ENCODE assay signal across 8 cellular contexts in genomic region chr3:33440328-33440577, GRCh38. TPM values are rescaled to one million over a fixed set of nuclear protein-coding genes. Genes with fewer than 3 reads are reported as not detected.
DNase-seq lines count a peak whose midpoint lies in the region; ATAC-seq and TF ChIP-seq lines count a peak whose summit lies in the region.

Gene UBP1 (minus strand): TSS chr3:33440405. CDS start chr3:33439848, 557 bp downstream.

- POLR2A ChIA-PET in PC-9 (lab: Charles Lee; ENCODE audit: unreplicated experiment): interaction anchor here (0.5 to 0.7 kb wide), 3 partner anchors 162 to 405 kb away, joined by 4 to 9 read pairs (median 5); no protein-coding TSS in a partner anchor

- peak within 1 kb of the TSS; percentile 88 for H2AFZ ChIP-seq in PC-9

- CTCF ChIA-PET in PC-9 (lab: Charles Lee): interaction anchor here (0.6 to 1.4 kb wide), 3 partner anchors 68 to 366 kb away, joined by 4 to 5 read pairs (median 4); no protein-coding TSS in a partner anchor

- H3K4me1 ChIP-seq in ES-I3 (ENCODE audit: insufficient read depth, low read length) (peaks cover 10% of the 10 kb centered on the region), PC-9 (replicated peaks; ENCODE audit: insufficient read depth) (peaks cover 17% of the 10 kb centered on the region), lung (ENCODE audit: control insufficient read depth in 2 of 2, insufficient read depth in 2 of 2, low read length in 2 of 2) (peaks cover 7 to 9% of the 10 kb centered on the region in 2 donors), thoracic aorta (ENCODE audit: control insufficient read depth in 1 of 2, low read depth in 2 of 2) (peaks cover 19 to 44% of the 10 kb centered on the region in 2 donors)

- DNase-seq in PC-9 (peak in 1 of 2 experiments; percentile 99), choroid plexus epithelial cell (ENCODE audit: low read depth) (no peak), lung (ENCODE audit: low spot score) (no peak), thoracic aorta (ENCODE audit: low spot score) (no peak), OCI-M1 (lab: John Stamatoyannopoulos, UW) (no peak), KG1 (lab: John Stamatoyannopoulos, UW) (no peak)

- no peak for TF ChIP-seq CTCF in PC-9 (conservative IDR thresholded peaks at IDR 0.05)
- TF ChIP-seq CTCF in choroid plexus epithelial cell (conservative IDR thresholded peaks at IDR 0.05; ENCODE audit: low read depth, low read length): no peak
- TF ChIP-seq CTCF in lung (IDR thresholded peaks at IDR 0.05; ENCODE audit: control extremely low read depth, extremely low read depth): no peak
- TF ChIP-seq CTCF in thoracic aorta (IDR thresholded peaks at IDR 0.05): no peak

- H3K27me3 ChIP-seq in PC-9 (ENCODE audit: insufficient read depth, low read depth) (no peaks in the 10 kb centered on the region), lung (ENCODE audit: control insufficient read depth, insufficient read depth) (no peaks in the 10 kb centered on the region), thoracic aorta (replicated peaks; ENCODE audit: insufficient read depth) (no peaks in the 10 kb centered on the region)

- H3K36me3 ChIP-seq in ES-I3 (ENCODE audit: insufficient read depth, low read length) (no peaks in the 10 kb centered on the region), PC-9 (ENCODE audit: low read depth) (no peaks in the 10 kb centered on the region), lung (ENCODE audit: control insufficient read depth in 2 of 2, insufficient read depth in 2 of 2, low read length in 2 of 2) (no peaks in the 10 kb centered on the region), thoracic aorta (no peaks in the 10 kb centered on the region)

- no peaks in the 10 kb centered on the region for H3K9me2 ChIP-seq in PC-9 (ENCODE audit: insufficient read depth)

- H3K4me3 ChIP-seq in PC-9: peak within 1 kb of the TSS; percentile 78
- H3K4me3 ChIP-seq in choroid plexus epithelial cell (ENCODE audit: low read depth, low read length): peak within 1 kb of the TSS; percentile 87
- H3K4me3 ChIP-seq in lung: peak within 1 kb of the TSS; percentile 62
- H3K4me3 ChIP-seq in thoracic aorta: peak within 1 kb of the TSS; percentile 92

- H3K27ac ChIP-seq in PC-9 (peak within 1 kb of the TSS; percentile 88), lung (ENCODE audit: low read depth in 1 of 2, low read length in 1 of 2) (peak within 1 kb of the TSS; percentile 96 to 99), thoracic aorta (peak within 1 kb of the TSS; percentile 96 to 97)

- peaks cover 12% of the 10 kb centered on the region; the same call in 1 of the 2 replicates for H4K20me1 ChIP-seq in PC-9 (ENCODE audit: insufficient read depth)

- H3K9me3 ChIP-seq in ES-I3 (ENCODE audit: control insufficient read depth, insufficient read depth, low read length) (no peaks in the 10 kb centered on the region), PC-9 (ENCODE audit: insufficient read depth, low read depth) (no peaks in the 10 kb centered on the region), lung (ENCODE audit: control insufficient read depth in 2 of 2, insufficient read depth in 1 of 2, low read length in 1 of 2) (no peaks in the 10 kb centered on the region), thoracic aorta (no peaks in the 10 kb centered on the region)

- BruUV-seq in PC-9 (replicated peaks; lab: Mats Ljungman, UMichigan): no TSS peak

- peak within 1 kb of the TSS; percentile 88 for H3K9ac ChIP-seq in ES-I3 (ENCODE audit: low read depth, low read length)

- peaks cover 45% of the 10 kb centered on the region for H3K79me2 ChIP-seq in PC-9 (ENCODE audit: low read depth)

- peaks cover 23% of the 10 kb centered on the region; the same call in 1 of the 2 replicates for H3F3A ChIP-seq in PC-9 (ENCODE audit: insufficient read depth, low read depth)

- intact Hi-C loops in PC-9 (cut with micrococcal nuclease; ENCODE audit: unreplicated experiment): loop anchor here (2.0 to 10.0 kb wide), 4 partner anchors 139 to 357 kb away; partner anchors contain the start of genes CLASP2, CRTAP and PDCD6IP

- ATAC-seq in lung (ENCODE audit: insufficient read depth, low FRiP score): peak; percentile 98
- ATAC-seq in thoracic aorta (ENCODE audit: insufficient number of reproducible peaks, low FRiP score, low read depth): no peak
- no peak for ATAC-seq in HG02885 (IDR thresholded peaks at IDR 0.05; ENCODE audit: poor library complexity, unreplicated experiment)

- 0% methylated on average over 29 to 36 of the region's 36 CpGs for WGBS in lung, 2 donors

- peak within 1 kb of the TSS; percentile 88 for H3K4me2 ChIP-seq in PC-9

RNA-seq across cellular contexts. Expression of gene UBP1, which starts in this region (rescaled TPM):
- total RNA-seq in PC-9 (2021): 47.9 and 50.4 TPM in 2 replicates
- 10 to 100 TPM; 60.2 to 95.2 TPM for total RNA-seq in lung
- polyA plus RNA-seq in lung: 10 to 100 TPM; 23.1 to 31.5 TPM
- total RNA-seq in thoracic aorta: 10 to 100 TPM; 69.0 to 92.2 TPM
